34 cellular contexts compared by ENCODE assay signal in genomic region chr13:26829716-26830115, GRCh38.
"Had no signal": no experiment of that assay in that cellular context is flagged by ENCODE, and none has a peak within 500 bp of the region (broad histone marks: within the 10 kb centered on the region; RNA-seq: fewer than 3 reads in every experiment).

No MANE protein-coding gene starts in this region.

- H3K4me1 Mint-ChIP-seq: activated B cell treated with CpG ODN at 0.5 μM for 24 hours; activated CD4-positive, alpha-beta memory T cell treated with anti-CD3 and anti-CD28 coated beads, Interleukin-2, amount 10 ng/mL, durations not matched to agents 7 days and 5 days; activated CD4-positive, alpha-beta T cell treated with anti-CD3 and anti-CD28 coated beads for 36 hours; activated CD4-positive, alpha-beta T cell treated with anti-CD3 and anti-CD28 coated beads, Interleukin-2, amount 10 ng/mL, durations not matched to agents 7 days and 5 days; activated CD8-positive, alpha-beta memory T cell treated with anti-CD3 and anti-CD28 coated beads, Interleukin-2, amount 10 ng/mL, durations not matched to agents 7 days and 5 days; activated naive CD4-positive, alpha-beta T cell treated with anti-CD3 and anti-CD28 coated beads, Interleukin-2, amount 10 ng/mL, durations not matched to agents 7 days and 5 days; activated naive CD4-positive, alpha-beta T cell treated with anti-CD3 and anti-CD28 coated beads, Interleukin-2, amount 50 U/mL, for 24 hours had no signal

- H3K27ac ChIP-seq: adrenal gland, body of pancreas, brain microvascular endothelial cell, breast epithelium, VCaP had no signal

- H3K4me3 Mint-ChIP-seq: activated B cell treated with CpG ODN at 0.5 μM for 24 hours; activated CD4-positive, alpha-beta memory T cell treated with anti-CD3 and anti-CD28 coated beads, Interleukin-2, amount 10 ng/mL, durations not matched to agents 7 days and 5 days; activated CD4-positive, alpha-beta T cell treated with anti-CD3 and anti-CD28 coated beads for 36 hours; activated CD4-positive, alpha-beta T cell treated with anti-CD3 and anti-CD28 coated beads, Interleukin-2, amount 10 ng/mL, durations not matched to agents 7 days and 5 days; activated CD8-positive, alpha-beta memory T cell treated with anti-CD3 and anti-CD28 coated beads, Interleukin-2, amount 10 ng/mL, durations not matched to agents 7 days and 5 days; activated CD8-positive, alpha-beta T cell treated with anti-CD3 and anti-CD28 coated beads, Interleukin-2, amount 10 ng/mL, durations not matched to agents 7 days and 5 days; activated naive CD4-positive, alpha-beta T cell treated with anti-CD3 and anti-CD28 coated beads, Interleukin-2, amount 10 ng/mL, durations not matched to agents 7 days and 5 days; activated naive CD4-positive, alpha-beta T cell treated with anti-CD3 and anti-CD28 coated beads, Interleukin-2, amount 50 U/mL, for 24 hours; activated naive CD8-positive, alpha-beta T cell; activated T-cell treated with anti-CD3 and anti-CD28 coated beads, Interleukin-2, amount 50 U/mL, for 24 hours; T-helper 1 cell treated with Interleukin-12 subunit alpha and Interleukin-12 subunit beta and Interleukin-4 antibody, amounts not matched to agents 30 μg/mL and 1 μg/mL, for 36 hours; T-helper 2 cell treated with Interferon-gamma antibody and Interleukin-4, amounts not matched to agents 5 μg/mL and 100 μg/mL, for 36 hours had no signal

- H3K4me3 ChIP-seq: adrenal gland, body of pancreas, breast epithelium had no signal

- DNase-seq: activated B cell treated with CpG ODN at 0.5 μM for 24 hours; activated CD4-positive, alpha-beta memory T cell treated with anti-CD3 and anti-CD28 coated beads, Interleukin-2, amount 10 ng/mL, durations not matched to agents 7 days and 5 days; activated CD4-positive, alpha-beta T cell treated with anti-CD3 and anti-CD28 coated beads for 1 hour; activated CD4-positive, alpha-beta T cell treated with anti-CD3 and anti-CD28 coated beads for 36 hours; activated CD4-positive, alpha-beta T cell treated with anti-CD3 and anti-CD28 coated beads for 48 hours; activated CD4-positive, alpha-beta T cell treated with anti-CD3 and anti-CD28 coated beads, Interleukin-2, amount 10 ng/mL, durations not matched to agents 7 days and 5 days; activated CD4-positive, alpha-beta T cell treated with anti-CD3 and anti-CD28 coated beads, Interleukin-2, amount 50 U/mL, for 48 hours; activated CD8-positive, alpha-beta memory T cell treated with anti-CD3 and anti-CD28 coated beads for 24 hours; activated CD8-positive, alpha-beta memory T cell treated with anti-CD3 and anti-CD28 coated beads, Interleukin-2, amount 10 ng/mL, durations not matched to agents 7 days and 5 days; activated CD8-positive, alpha-beta memory T cell treated with anti-CD3 and anti-CD28 coated beads, Interleukin-2, amount 50 U/mL, for 48 hours; activated CD8-positive, alpha-beta T cell treated with anti-CD3 and anti-CD28 coated beads, Interleukin-2, amount 10 ng/mL, durations not matched to agents 7 days and 5 days; activated effector memory CD4-positive, alpha-beta T cell treated with Interleukin-2 at 50 U/mL for 16 hours; activated gamma-delta T cell; activated naive CD4-positive, alpha-beta T cell treated with anti-CD3 and anti-CD28 coated beads, Interleukin-2, amount 10 ng/mL, durations not matched to agents 7 days and 5 days; activated naive CD4-positive, alpha-beta T cell treated with Interleukin-2 at 50 U/mL for 16 hours; activated T-cell treated with anti-CD3 and anti-CD28 coated beads, Interleukin-2, amount 50 U/mL, for 24 hours; activated T-cell treated with anti-CD3 and anti-CD28 coated beads, Interleukin-2, amount 50 U/mL, for 48 hours; adrenal gland; amniotic stem cell; aorta; body of pancreas; brain microvascular endothelial cell; central memory CD4-positive, alpha-beta T cell; SW 1271; T-helper 1 cell; T-helper 2 cell; T-helper 9 cell had no signal

- ATAC-seq: activated CD4-positive, alpha-beta T cell treated with anti-CD3 and anti-CD28 coated beads for 36 hours; activated CD8-positive, alpha-beta memory T cell treated with anti-CD3 and anti-CD28 coated beads, Interleukin-2, amount 10 ng/mL, durations not matched to agents 7 days and 5 days; activated CD8-positive, alpha-beta T cell treated with anti-CD3 and anti-CD28 coated beads, Interleukin-2, amount 10 ng/mL, durations not matched to agents 7 days and 5 days; body of pancreas had no signal

- H3K27ac Mint-ChIP-seq: activated B cell treated with CpG ODN at 0.5 μM for 24 hours; activated CD4-positive, alpha-beta memory T cell treated with anti-CD3 and anti-CD28 coated beads, Interleukin-2, amount 10 ng/mL, durations not matched to agents 7 days and 5 days; activated CD4-positive, alpha-beta T cell treated with anti-CD3 and anti-CD28 coated beads for 36 hours; activated CD4-positive, alpha-beta T cell treated with anti-CD3 and anti-CD28 coated beads, Interleukin-2, amount 10 ng/mL, durations not matched to agents 7 days and 5 days; activated CD8-positive, alpha-beta memory T cell treated with anti-CD3 and anti-CD28 coated beads, Interleukin-2, amount 10 ng/mL, durations not matched to agents 7 days and 5 days; activated CD8-positive, alpha-beta T cell treated with anti-CD3 and anti-CD28 coated beads, Interleukin-2, amount 10 ng/mL, durations not matched to agents 7 days and 5 days; activated naive CD4-positive, alpha-beta T cell treated with anti-CD3 and anti-CD28 coated beads, Interleukin-2, amount 50 U/mL, for 24 hours; activated naive CD8-positive, alpha-beta T cell; activated T-cell treated with anti-CD3 and anti-CD28 coated beads, Interleukin-2, amount 50 U/mL, for 24 hours; activated T-helper 2 cell treated with anti-CD3 and anti-CD28 coated beads, Interferon-gamma antibody, Interleukin-2, Interleukin-4, amounts not matched to agents 10 μg/mL and 5 μg/mL and 100 μg/mL, durations not matched to agents 14 hours and 24 hours and 36 hours; T-helper 1 cell treated with Interleukin-12 subunit alpha and Interleukin-12 subunit beta and Interleukin-4 antibody, amounts not matched to agents 30 μg/mL and 1 μg/mL, for 36 hours; T-helper 2 cell treated with Interferon-gamma antibody and Interleukin-4, amounts not matched to agents 5 μg/mL and 100 μg/mL, for 36 hours had no signal

- H3K9me3 Mint-ChIP-seq: activated B cell treated with CpG ODN at 0.5 μM for 24 hours; activated CD4-positive, alpha-beta memory T cell treated with anti-CD3 and anti-CD28 coated beads, Interleukin-2, amount 10 ng/mL, durations not matched to agents 7 days and 5 days; activated CD4-positive, alpha-beta T cell treated with anti-CD3 and anti-CD28 coated beads, Interleukin-2, amount 10 ng/mL, durations not matched to agents 7 days and 5 days; activated naive CD4-positive, alpha-beta T cell treated with anti-CD3 and anti-CD28 coated beads, Interleukin-2, amount 10 ng/mL, durations not matched to agents 7 days and 5 days; activated naive CD4-positive, alpha-beta T cell treated with anti-CD3 and anti-CD28 coated beads, Interleukin-2, amount 50 U/mL, for 24 hours; activated T-cell treated with anti-CD3 and anti-CD28 coated beads, Interleukin-2, amount 50 U/mL, for 24 hours; activated T-helper 2 cell treated with anti-CD3 and anti-CD28 coated beads, Interferon-gamma antibody, Interleukin-2, Interleukin-4, amounts not matched to agents 10 μg/mL and 5 μg/mL and 100 μg/mL, durations not matched to agents 14 hours and 24 hours and 36 hours; T-helper 1 cell treated with Interleukin-12 subunit alpha and Interleukin-12 subunit beta and Interleukin-4 antibody, amounts not matched to agents 30 μg/mL and 1 μg/mL, for 36 hours; T-helper 2 cell treated with Interferon-gamma antibody and Interleukin-4, amounts not matched to agents 5 μg/mL and 100 μg/mL, for 36 hours had no signal

- H3K36me3 Mint-ChIP-seq: activated CD8-positive, alpha-beta memory T cell treated with anti-CD3 and anti-CD28 coated beads, Interleukin-2, amount 10 ng/mL, durations not matched to agents 7 days and 5 days; activated naive CD4-positive, alpha-beta T cell treated with anti-CD3 and anti-CD28 coated beads, Interleukin-2, amount 10 ng/mL, durations not matched to agents 7 days and 5 days; activated naive CD4-positive, alpha-beta T cell treated with anti-CD3 and anti-CD28 coated beads, Interleukin-2, amount 50 U/mL, for 24 hours; activated naive CD8-positive, alpha-beta T cell had no signal
